22 cellular contexts compared by ENCODE assay signal in genomic region chr2:39392672-39393071, GRCh38. TPM values are rescaled to one million over a fixed set of nuclear protein-coding genes. Genes with fewer than 3 reads are reported as not detected.
DNase-seq lines count a peak whose midpoint lies in the region; ATAC-seq, FAIRE-seq and TF ChIP-seq lines count a peak whose summit lies in the region.
"Had no signal": no experiment of that assay in that cellular context is flagged by ENCODE, and none has a peak within 500 bp of the region (broad histone marks: within the 10 kb centered on the region; RNA-seq: fewer than 3 reads in every experiment).

No MANE protein-coding gene starts in this region.

- H3K9me3 Mint-ChIP-seq in activated T-helper 2 cell treated with anti-CD3 and anti-CD28 coated beads, Interferon-gamma antibody, Interleukin-2, Interleukin-4, amounts not matched to agents 10 μg/mL and 5 μg/mL and 100 μg/mL, durations not matched to agents 14 hours and 24 hours and 36 hours, result no peaks in the 10 kb centered on the region
- H3K9me3 Mint-ChIP-seq: CD4-positive, CD25-positive, alpha-beta regulatory T cell; CD8-positive, alpha-beta T cell; H9; HFFc6 had no signal

- CTCF ChIA-PET in A549 (lab: Yijun Ruan, JAX), result interaction anchor here (1.0 kb wide), 1 partner anchor 11 kb away, joined by 3 read pairs; no protein-coding TSS in a partner anchor

- no peaks in the 10 kb centered on the region for H3K36me3 ChIP-seq in muscle layer of colon (ENCODE audit: insufficient read depth, low read length)

- H3K36me3 Mint-ChIP-seq in activated T-helper 2 cell treated with anti-CD3 and anti-CD28 coated beads, Interferon-gamma antibody, Interleukin-2, Interleukin-4, amounts not matched to agents 10 μg/mL and 5 μg/mL and 100 μg/mL, durations not matched to agents 14 hours and 24 hours and 36 hours (ENCODE audit: low read depth), result peaks cover 5% of the 10 kb centered on the region

- ATAC-seq in A549 (no peak), GM21447 (IDR thresholded peaks at IDR 0.05; ENCODE audit: unreplicated experiment) (no peak)
- ATAC-seq: CD8-positive, alpha-beta T cell; GM12878; HCT116 had no signal

- 44% methylated on average over 2 of the region's 2 CpGs for WGBS in A549 (ENCODE audit: missing lambda C conversion rate)

- no peak overlapping the region for H3K4me2 ChIP-seq in A549
- H3K4me2 ChIP-seq: BLaER1 had no signal

- H3K27me3 ChIP-seq in muscle layer of colon (ENCODE audit: control insufficient read depth in 1 of 2, insufficient read depth in 2 of 2, low read length in 2 of 2), result no peaks in the 10 kb centered on the region
- H3K27me3 ChIP-seq: BLaER1 had no signal

- H3K4me3 ChIP-seq in A549 (no peak overlapping the region), muscle layer of colon (ENCODE audit: low read depth in 1 of 2, low read length in 2 of 2) (no peak overlapping the region)
- H3K4me3 ChIP-seq: BLaER1, GM12878, GM23248 had no signal

- no peaks in the 10 kb centered on the region for H3K27me3 Mint-ChIP-seq in activated T-helper 2 cell treated with anti-CD3 and anti-CD28 coated beads, Interferon-gamma antibody, Interleukin-2, Interleukin-4, amounts not matched to agents 10 μg/mL and 5 μg/mL and 100 μg/mL, durations not matched to agents 14 hours and 24 hours and 36 hours (ENCODE audit: low read depth)
- H3K27me3 Mint-ChIP-seq: B cell; CD4-positive, CD25-positive, alpha-beta regulatory T cell had no signal

- H3K4me1 Mint-ChIP-seq in activated T-helper 2 cell treated with anti-CD3 and anti-CD28 coated beads, Interferon-gamma antibody, Interleukin-2, Interleukin-4, amounts not matched to agents 10 μg/mL and 5 μg/mL and 100 μg/mL, durations not matched to agents 14 hours and 24 hours and 36 hours (ENCODE audit: low read depth), result peaks cover 13% of the 10 kb centered on the region
- H3K4me1 Mint-ChIP-seq: B cell had no signal

- FAIRE-seq in A549 (lab: Jason Lieb, UNC) (peak; percentile 28), GM19239 (lab: Jason Lieb, UNC) (peak; percentile 54), HTR-8/SVneo (lab: Jason Lieb, UNC) (peak; percentile 4)
- FAIRE-seq: GM12878 had no signal

- no peak for TF ChIP-seq CTCF in A549 (IDR thresholded peaks at IDR 0.05)

- no peak overlapping the region for H3K4me3 Mint-ChIP-seq in activated T-helper 2 cell treated with anti-CD3 and anti-CD28 coated beads, Interferon-gamma antibody, Interleukin-2, Interleukin-4, amounts not matched to agents 10 μg/mL and 5 μg/mL and 100 μg/mL, durations not matched to agents 14 hours and 24 hours and 36 hours (ENCODE audit: low read depth)
- H3K4me3 Mint-ChIP-seq: B cell; CD4-positive, CD25-positive, alpha-beta regulatory T cell; CD8-positive, alpha-beta T cell; H9; HFFc6 had no signal

- TF ChIP-seq POLR2A in A549 (IDR thresholded peaks at IDR 0.05; ENCODE audit: low read length), result no peak

- POLR2A ChIA-PET in A549 (lab: Yijun Ruan, JAX), result interaction anchor here (0.6 kb wide), 1 partner anchor 269 kb away, joined by 3 read pairs; no protein-coding TSS in a partner anchor

- no peak for TF ChIP-seq EP300 in A549 (IDR thresholded peaks at IDR 0.05)

- H3K9ac ChIP-seq in muscle layer of colon (ENCODE audit: low read length), result no peak overlapping the region
- H3K9ac ChIP-seq: BLaER1, GM23248 had no signal

- no peaks in the 10 kb centered on the region for H3K9me3 ChIP-seq in A549
- no peaks in the 10 kb centered on the region for H3K9me3 ChIP-seq in muscle layer of colon (ENCODE audit: low read length)
- H3K9me3 ChIP-seq: Caco-2 had no signal

- DNase-seq in A549 (ENCODE audit: low read depth in 1 of 2, low spot score in 1 of 2) (no peak), GM19239 (ENCODE audit: insufficient read length, low spot score) (no peak), HTR-8/SVneo (ENCODE audit: insufficient read length, low spot score) (no peak), anterior cingulate cortex (lab: John Stamatoyannopoulos, UW) (no peak), HuH-7 (ENCODE audit: low spot score) (no peak)
- no peak for DNase-seq in activated T-helper 2 cell treated with anti-CD3 and anti-CD28 coated beads, Interferon-gamma antibody, Interleukin-2, Interleukin-4, amounts not matched to agents 10 μg/mL and 5 μg/mL and 100 μg/mL, durations not matched to agents 14 hours and 24 hours and 36 hours (ENCODE audit: low spot score)
- DNase-seq: Caco-2; CD4-positive, CD25-positive, alpha-beta regulatory T cell; CD8-positive, alpha-beta T cell; DMS153; DND-41; GDM1; GM23248; H9; HFFc6 had no signal

- intact Hi-C loops in activated T-helper 2 cell treated with anti-CD3 and anti-CD28 coated beads, Interferon-gamma antibody, Interleukin-2, Interleukin-4, amounts not matched to agents 10 μg/mL and 5 μg/mL and 100 μg/mL, durations not matched to agents 14 hours and 24 hours and 36 hours (cut with micrococcal nuclease), result no loop called here

- no peak overlapping the region for H3K27ac Mint-ChIP-seq in activated T-helper 2 cell treated with anti-CD3 and anti-CD28 coated beads, Interferon-gamma antibody, Interleukin-2, Interleukin-4, amounts not matched to agents 10 μg/mL and 5 μg/mL and 100 μg/mL, durations not matched to agents 14 hours and 24 hours and 36 hours
- H3K27ac Mint-ChIP-seq: B cell; CD8-positive, alpha-beta T cell; H9; HFFc6 had no signal

- TF ChIP-seq RAD21 in A549 (conservative IDR thresholded peaks at IDR 0.05 in 1 of 2, IDR thresholded peaks at IDR 0.05 in 1 of 2), result no peak

- H3K4me1 ChIP-seq in A549 (peaks cover 37% of the 10 kb centered on the region), muscle layer of colon (ENCODE audit: insufficient read depth, low read length) (peaks cover 61% of the 10 kb centered on the region)
- H3K4me1 ChIP-seq: BLaER1 had no signal

- H3K27ac ChIP-seq in A549 (no peak overlapping the region), muscle layer of colon (ENCODE audit: low read depth, low read length) (peak overlapping the region; percentile 1)
- H3K27ac ChIP-seq: BLaER1, C4-2B, GM23248 had no signal

TF ChIP-seq in A549, 52 proteins besides CTCF, POLR2A, EP300 and RAD21:
- no peak for TF ChIP-seq HMGXB4 (CRISPR knock-in tag; IDR thresholded peaks at IDR 0.05; ENCODE audit: borderline replicate concordance)
- TF ChIP-seq ZNF302 (CRISPR knock-in tag; IDR thresholded peaks at IDR 0.05), result no peak
- TF ChIP-seq CHD4 (IDR thresholded peaks at IDR 0.05; ENCODE audit: borderline replicate concordance), result no peak
- no peak for TF ChIP-seq MYC (IDR thresholded peaks at IDR 0.05; ENCODE audit: borderline replicate concordance, low read length)

RNA-seq across cellular contexts. Expression of gene MAP4K3, which starts 44.4 kb away (rescaled TPM):
- polyA plus RNA-seq in A549 (2011; rRNA removed), result 44.2 and 44.6 TPM in 2 replicates
- polyA plus RNA-seq in A549 (2012; cell fraction: cytosol; rRNA removed), result 7.4 and 8.6 TPM in 2 replicates
- polyA plus RNA-seq in A549 (2012; cell fraction: nucleus; rRNA removed), result 5.9 and 13.9 TPM in 2 replicates
- polyA plus RNA-seq in A549 (2017; fragmentation: RNase III; extraction: RNeasy Plus Mini Kit Qiagen cat#74134 plus additional on column Dnase treatment), result 15.8 to 17.9 TPM (median 17.7 TPM) in 3 replicates
- 21.3 and 22.3 TPM in 2 replicates for polyA minus RNA-seq in A549 (2011; rRNA and poly(A)+ RNA removed)
- total RNA-seq in activated T-helper 2 cell treated with anti-CD3 and anti-CD28 coated beads, Interferon-gamma antibody, Interleukin-2, Interleukin-4, amounts not matched to agents 10 μg/mL and 5 μg/mL and 100 μg/mL, durations not matched to agents 14 hours and 24 hours and 36 hours, result 19.3 and 22.7 TPM in 2 replicates
